In genomic region chr9:5627686-5628085, GRCh38 we compare ENCODE assay signal across 8 cellular contexts. TPM values are rescaled to one million over a fixed set of nuclear protein-coding genes. Genes with fewer than 3 reads are reported as not detected.
DNase-seq lines count a peak whose midpoint lies in the region; ATAC-seq and TF ChIP-seq lines count a peak whose summit lies in the region.
"Not testable (repeated sequence)": the region's sequence is repeated elsewhere in the genome, so short reads cannot be mapped to it uniquely, and the experiment has no call there.

No MANE protein-coding gene starts in this region.

- intact Hi-C loops in Calu3 (cut with micrococcal nuclease; ENCODE audit: unreplicated experiment) (loop anchor here (2.0 kb wide), 1 partner anchor 89 kb away; no protein-coding TSS in a partner anchor), activated B cell treated with CpG ODN at 0.5 μM for 24 hours (cut with micrococcal nuclease) (loop anchor here (1.0 to 10.0 kb wide), 13 partner anchors 9 to 1127 kb away; partner anchors contain the start of genes CDC37L1, ERMP1, JAK2 and KDM4C)
- intact Hi-C loops in body of pancreas (cut with DNase I) = not testable (repeated sequence)

- TF ChIP-seq POLR2A in body of pancreas (IDR thresholded peaks at IDR 0.05) = not testable (repeated sequence)

- H3K4me1 Mint-ChIP-seq in Calu3 (ENCODE audit: low read depth, unreplicated experiment) (peaks cover 11% of the 10 kb centered on the region), activated B cell treated with CpG ODN at 0.5 μM for 24 hours (peaks cover 77% of the 10 kb centered on the region), memory B cell (peaks cover 33% of the 10 kb centered on the region), type B pancreatic cell (ENCODE audit: unreplicated experiment) (peaks cover 18% of the 10 kb centered on the region)

- not testable (repeated sequence) for ATAC-seq in activated B cell treated with CpG ODN at 0.5 μM for 24 hours (ENCODE audit: low read depth); body of pancreas; memory B cell (ENCODE audit: low read depth)

- H3K4me3 Mint-ChIP-seq in Calu3 (ENCODE audit: low read depth, unreplicated experiment) = peak overlapping the region; percentile 97
- peak overlapping the region; percentile 91 for H3K4me3 Mint-ChIP-seq in activated B cell treated with CpG ODN at 0.5 μM for 24 hours
- peak overlapping the region; percentile 93 for H3K4me3 Mint-ChIP-seq in memory B cell
- H3K4me3 Mint-ChIP-seq in type B pancreatic cell = peak overlapping the region; percentile 95

- H3K27ac Mint-ChIP-seq in Calu3 (ENCODE audit: unreplicated experiment) (peak overlapping the region; percentile 56), activated B cell treated with CpG ODN at 0.5 μM for 24 hours (peak overlapping the region; percentile 100), memory B cell (peak overlapping the region; percentile 94), type B pancreatic cell (peak overlapping the region; percentile 96)

- H3K36me3 Mint-ChIP-seq in Calu3 (ENCODE audit: insufficient read depth, unreplicated experiment) (peaks cover 27% of the 10 kb centered on the region), activated B cell treated with CpG ODN at 0.5 μM for 24 hours (ENCODE audit: low read depth) (peaks cover 38% of the 10 kb centered on the region), type B pancreatic cell (peaks cover 10% of the 10 kb centered on the region)
- not testable (repeated sequence) for H3K36me3 Mint-ChIP-seq in memory B cell

- peaks cover 41% of the 10 kb centered on the region for H3K4me1 ChIP-seq in body of pancreas
- H3K4me1 ChIP-seq in fibroblast of lung (ENCODE audit: control insufficient read depth, extremely low read depth, insufficient read depth, low read length); rectal smooth muscle tissue (ENCODE audit: control insufficient read depth, insufficient read depth, low read length): not testable (repeated sequence)

- H3K27me3 ChIP-seq in body of pancreas; fibroblast of lung (ENCODE audit: control insufficient read depth, insufficient read depth, low read length); rectal smooth muscle tissue (ENCODE audit: control insufficient read depth, insufficient read depth, low read length): not testable (repeated sequence)

- not testable (repeated sequence) for DNase-seq in Calu3; LNCaP clone FGC (ENCODE audit: low read depth); fibroblast of lung (ENCODE audit: low read depth in 2 of 2); memory B cell (ENCODE audit: low spot score in 2 of 2); type B pancreatic cell (ENCODE audit: extremely low spot score, unreplicated experiment)
- DNase-seq in activated B cell treated with CpG ODN at 0.5 μM for 24 hours (peak; percentile 31), body of pancreas (peak in 2 of 4 donors; percentile 18 to 22)

- H3K27me3 Mint-ChIP-seq in Calu3 (ENCODE audit: unreplicated experiment); activated B cell treated with CpG ODN at 0.5 μM for 24 hours; memory B cell; type B pancreatic cell: not testable (repeated sequence)

- H2AFZ ChIP-seq in fibroblast of lung (ENCODE audit: low read length) = not testable (repeated sequence)

- not testable (repeated sequence) for H3K9me3 Mint-ChIP-seq in Calu3 (ENCODE audit: low read depth, unreplicated experiment); activated B cell treated with CpG ODN at 0.5 μM for 24 hours; memory B cell; type B pancreatic cell

- H3K36me3 ChIP-seq in body of pancreas (replicated peaks in 1 of 2; ENCODE audit: insufficient read depth in 1 of 2, low read depth in 2 of 2); fibroblast of lung (ENCODE audit: control insufficient read depth, insufficient read depth, low read length); rectal smooth muscle tissue (ENCODE audit: control insufficient read depth, insufficient read depth, low read length): not testable (repeated sequence)

- H4K20me1 ChIP-seq in fibroblast of lung (ENCODE audit: control insufficient read depth, extremely low read depth, insufficient read depth, low read length) = not testable (repeated sequence)

- H3K27ac ChIP-seq in body of pancreas = peak overlapping the region; percentile 93 to 99 (median 97)
- peak overlapping the region; percentile 86 for H3K27ac ChIP-seq in fibroblast of lung (ENCODE audit: insufficient read depth, low read length)
- peak overlapping the region; percentile 97 for H3K27ac ChIP-seq in rectal smooth muscle tissue (ENCODE audit: low read depth, low read length)

- not testable (repeated sequence) for H3K9me3 ChIP-seq in body of pancreas; fibroblast of lung (ENCODE audit: control insufficient read depth, insufficient read depth, low read depth, low read length)

- peak overlapping the region; percentile 79 for H3K4me2 ChIP-seq in fibroblast of lung (ENCODE audit: extremely low read depth, insufficient read depth, low read length)

- CTCF ChIA-PET in Calu3 (lab: Charles Lee) = interaction anchor here (1.4 kb wide), 1 partner anchor 190 kb away, joined by 4 read pairs; the partner anchor contains the start of gene PLGRKT
- CTCF ChIA-PET in activated B cell treated with CpG ODN at 0.5 μM for 24 hours (lab: Charles Lee) = interaction anchor here (1.1 to 3.1 kb wide), 6 partner anchors 19 to 177 kb away, joined by 3 to 19 read pairs (median 6); partner anchors contain the start of gene CD274

- H3K9ac ChIP-seq in fibroblast of lung (ENCODE audit: insufficient read depth, low read length) = not testable (repeated sequence)
- peak overlapping the region; percentile 29 for H3K9ac ChIP-seq in rectal smooth muscle tissue (ENCODE audit: low read length)

- H3K79me2 ChIP-seq in fibroblast of lung (ENCODE audit: control insufficient read depth, insufficient read depth, low read length) = peaks cover 40% of the 10 kb centered on the region

- 32 to 44% methylated on average over 11 of the region's 11 CpGs for WGBS in body of pancreas, 2 donors

- BruUV-seq in Calu3 (replicated peaks; lab: Mats Ljungman, UMichigan) = not testable (repeated sequence)

- POLR2A ChIA-PET in activated B cell treated with CpG ODN at 0.5 μM for 24 hours (lab: Charles Lee) = interaction anchor here (0.7 to 3.8 kb wide), 29 partner anchors 8 to 1130 kb away, joined by 3 to 131 read pairs (median 7); partner anchors contain the start of genes CD274, CDC37L1, JAK2 and KDM4C

- H3K4me3 ChIP-seq in LNCaP clone FGC (ENCODE audit: low read depth, low read length) = peak overlapping the region; percentile 91
- H3K4me3 ChIP-seq in body of pancreas = peak overlapping the region; percentile 38 to 75
- H3K4me3 ChIP-seq in fibroblast of lung (replicated peaks in 1 of 4; ENCODE audit: control extremely low read depth in 1 of 4, insufficient read depth in 1 of 4, low read depth in 3 of 4, low read length in 4 of 4) = peak overlapping the region; percentile 49 to 91 (median 84)
- H3K4me3 ChIP-seq in rectal smooth muscle tissue (ENCODE audit: low read length) = peak overlapping the region; percentile 92

- TF ChIP-seq CTCF in Calu3 (IDR thresholded peaks at IDR 0.05; ENCODE audit: unreplicated experiment); LNCaP clone FGC (IDR thresholded peaks at IDR 0.05; ENCODE audit: control insufficient read depth, extremely low read depth, insufficient read depth); activated B cell treated with CpG ODN at 0.5 μM for 24 hours (IDR thresholded peaks at IDR 0.05); body of pancreas (IDR thresholded peaks at IDR 0.05); fibroblast of lung (conservative IDR thresholded peaks at IDR 0.05 in 1 of 2, IDR thresholded peaks at IDR 0.05 in 1 of 2; ENCODE audit: low read depth in 1 of 2, low read length in 2 of 2); type B pancreatic cell (conservative IDR thresholded peaks at IDR 0.05): not testable (repeated sequence)

RNA-seq across cellular contexts. Expression of gene RIC1, which starts 1.2 kb away (rescaled TPM):
- total RNA-seq in Calu3 (2022) (10.9 and 11.4 TPM in 2 replicates), activated B cell treated with CpG ODN at 0.5 μM for 24 hours (68.1 and 85.0 TPM in 2 replicates), body of pancreas (10 to 100 TPM; 22.4 to 23.1 TPM), fibroblast of lung (37.8 and 43.1 TPM in 2 replicates), type B pancreatic cell (ENCODE audit: low replicate concordance) (25.1 and 26.6 TPM in 2 replicates)
- polyA plus RNA-seq in fibroblast of lung = 25.1 and 38.9 TPM in 2 replicates
- polyA plus RNA-seq in fibroblast of lung (2012) = 12.1 and 16.7 TPM in 2 replicates
- polyA minus RNA-seq in fibroblast of lung (ENCODE audit: low replicate concordance) = 28.2 and 38.5 TPM in 2 replicates
